ENCODE assay signal across 8 cellular contexts in genomic region chr1:31154000-31154631, GRCh38.
DNase-seq lines count a peak whose midpoint lies in the region; ATAC-seq, FAIRE-seq and TF ChIP-seq lines count a peak whose summit lies in the region.

No MANE protein-coding gene starts in this region.

- H3K36me3 Mint-ChIP-seq in WTC11 = 0 out of 2 replicates have a peak, but pooled peaks cover 5% of the 10 kb centered on the region

- H3K9me3 ChIP-seq in HAP-1 = no peaks in the 10 kb centered on the region
- no peaks in the 10 kb centered on the region for H3K9me3 ChIP-seq in hepatocyte (ENCODE audit: low read depth)
- no peaks in the 10 kb centered on the region for H3K9me3 ChIP-seq in small intestine (ENCODE audit: control insufficient read depth, low read depth)

- H3K4me2 ChIP-seq in hepatocyte = peak overlapping the region; percentile 71

- ATAC-seq in WTC11 (no peak), HG03135 (IDR thresholded peaks at IDR 0.05; ENCODE audit: unreplicated experiment) (no peak)

- 0 out of 2 replicates have a peak, but pooled peaks cover 3% of the 10 kb centered on the region for H3K36me3 ChIP-seq in HAP-1 (replicated peaks)
- H3K36me3 ChIP-seq in hepatocyte (replicated peaks; ENCODE audit: insufficient read depth, low read depth) = no peaks in the 10 kb centered on the region
- H3K36me3 ChIP-seq in small intestine (ENCODE audit: control insufficient read depth in 2 of 2, insufficient read depth in 2 of 2, low read length in 2 of 2) = no peaks in the 10 kb centered on the region

- H3K9me2 ChIP-seq in hepatocyte (replicated peaks; ENCODE audit: insufficient read depth) = no peaks in the 10 kb centered on the region

- H3K4me1 ChIP-seq in HAP-1 (peaks cover 7% of the 10 kb centered on the region), hepatocyte (ENCODE audit: insufficient read depth) (peaks cover 6% of the 10 kb centered on the region), small intestine (ENCODE audit: control insufficient read depth in 2 of 2, insufficient read depth in 1 of 2, low read depth in 1 of 2, low read length in 1 of 2) (peaks cover 0 to 4% of the 10 kb centered on the region in 2 donors)

- CTCF ChIA-PET in WTC11 (lab: Charles Lee) = interaction anchor here (0.7 to 0.9 kb wide), 2 partner anchors 30 to 117 kb away, joined by 3 to 5 read pairs; no protein-coding TSS in a partner anchor

- H4K20me1 ChIP-seq in hepatocyte (ENCODE audit: insufficient read depth, poor library complexity, severe bottlenecking) = no peaks in the 10 kb centered on the region

- no peaks in the 10 kb centered on the region for H3K27me3 Mint-ChIP-seq in WTC11 (ENCODE audit: low read depth)

- peaks cover 14% of the 10 kb centered on the region for H3K4me1 Mint-ChIP-seq in WTC11

- H3K79me2 ChIP-seq in hepatocyte = peaks cover 6% of the 10 kb centered on the region

- H3K9me3 Mint-ChIP-seq in WTC11 = peaks cover 6% of the 10 kb centered on the region

- DNase-seq in HAP-1 (ENCODE audit: low spot score in 2 of 2) (no peak), WTC11 (ENCODE audit: low spot score) (no peak), hepatocyte (ENCODE audit: low spot score) (no peak), small intestine (no peak), epidermal melanocyte (ENCODE audit: insufficient read length, low spot score) (no peak), H4 (ENCODE audit: low spot score) (no peak)
- no peak for DNase-seq in activated CD4-positive, alpha-beta T cell treated with anti-CD3 and anti-CD28 coated beads, Interleukin-2, amount 50 U/mL, for 4 hours

- peak overlapping the region; percentile 38 for H3K4me3 ChIP-seq in HAP-1
- peak overlapping the region; percentile 37 for H3K4me3 ChIP-seq in hepatocyte
- H3K4me3 ChIP-seq in small intestine (ENCODE audit: low read depth in 1 of 2, low read length in 2 of 2) = peak overlapping the region in 1 of 2 donors; percentile 65

- 80% methylated on average over 19 of the region's 19 CpGs for WGBS in hepatocyte (ENCODE audit: low lambda C conversion rate, missing lambda C conversion rate)
- WGBS in small intestine, 3 donors = 69 to 73% (median 72%) methylated on average over 19 of the region's 19 CpGs

- in situ Hi-C loops in HAP-1 (cut with MboI; ENCODE audit: low sequenced_read_pairs) = no loop called here

- POLR2A ChIA-PET in WTC11 (lab: Charles Lee) = no interaction called here

- peak overlapping the region; percentile 72 for H3K4me3 Mint-ChIP-seq in WTC11

- no peak for TF ChIP-seq CTCF in WTC11 (IDR thresholded peaks at IDR 0.05)
- TF ChIP-seq CTCF in hepatocyte (IDR thresholded peaks at IDR 0.05; ENCODE audit: poor library complexity) = no peak

- peak overlapping the region; percentile 99 for H3K27ac Mint-ChIP-seq in WTC11

- H3K27me3 ChIP-seq in HAP-1 (ENCODE audit: low read depth) (no peaks in the 10 kb centered on the region), hepatocyte (no peaks in the 10 kb centered on the region), small intestine (ENCODE audit: control insufficient read depth in 2 of 2, insufficient read depth in 2 of 2, low read length in 2 of 2) (no peaks in the 10 kb centered on the region)

- no peak for FAIRE-seq in small intestine (lab: Jason Lieb, UNC)

- peak overlapping the region; percentile 62 for H2AFZ ChIP-seq in hepatocyte

- H3K27ac ChIP-seq in hepatocyte = peak overlapping the region; percentile 98
- H3K27ac ChIP-seq in small intestine (ENCODE audit: low read depth in 1 of 2, low read length in 1 of 2) = peak overlapping the region; percentile 79 to 90

TF ChIP-seq in WTC11, 78 proteins besides CTCF, POLR2A, EP300 and RAD21:
- 0 out of 2 replicates have a peak, but pooled peaks have one; percentile 26 for TF ChIP-seq CREM (CRISPR knock-in tag; IDR thresholded peaks at IDR 0.05)
- TF ChIP-seq AFF4 (CRISPR knock-in tag; IDR thresholded peaks at IDR 0.05; ENCODE audit: borderline replicate concordance) = no peak
